ENCODE assay signal across 33 cellular contexts in the genomic region with DNA sequence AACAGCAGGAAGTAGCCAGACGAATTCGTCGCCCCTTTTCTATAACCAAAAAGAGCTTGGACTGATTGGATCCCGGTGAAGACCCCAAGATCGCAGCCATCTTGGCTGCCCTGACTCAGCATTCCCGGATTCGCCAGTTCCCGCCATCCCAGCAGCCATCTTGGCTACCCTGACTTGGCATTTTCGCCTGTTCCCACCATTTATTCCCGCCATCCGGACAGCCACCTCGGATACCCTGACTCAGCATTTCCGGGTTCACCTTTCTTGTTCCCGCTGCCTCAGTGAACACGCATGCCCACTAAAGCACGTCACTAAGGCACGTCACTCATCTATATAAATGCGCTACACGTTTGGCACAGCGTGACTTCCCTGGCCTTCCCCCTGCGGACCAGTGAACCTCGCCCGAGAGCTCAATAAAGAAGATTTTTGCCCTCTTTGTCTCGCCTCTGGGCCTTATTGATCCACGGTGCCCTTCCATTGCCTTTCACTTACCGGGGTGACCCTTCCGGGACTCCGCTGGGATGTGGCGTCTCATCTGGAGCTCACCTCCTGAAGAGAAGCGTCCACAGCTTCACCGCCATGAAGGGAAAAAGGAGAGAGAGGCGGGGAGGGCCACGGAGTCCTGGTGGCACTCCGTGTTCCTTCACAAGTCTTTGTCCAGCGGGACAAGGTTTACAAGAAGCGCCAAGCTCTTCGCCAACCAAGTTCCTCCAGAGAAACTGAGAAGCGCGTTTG. TPM values are rescaled to one million over a fixed set of nuclear protein-coding genes. Genes with fewer than 3 reads are reported as not detected.
DNase-seq lines count a peak whose midpoint lies in the region; ATAC-seq, FAIRE-seq and TF ChIP-seq lines count a peak whose summit lies in the region.
"Had no signal": no experiment of that assay in that cellular context is flagged by ENCODE, and none has a peak within 500 bp of the region (broad histone marks: within the 10 kb centered on the region; RNA-seq: fewer than 3 reads in every experiment).

No MANE protein-coding gene starts in this region.

- H3K9me3 ChIP-seq in A549 = peaks cover 1% of the 10 kb centered on the region; the same call in 1 of the 3 replicates
- no peaks in the 10 kb centered on the region for H3K9me3 ChIP-seq in vagina
- H3K9me3 ChIP-seq in tibial artery = peaks cover 0 to 7% (median 0%) of the 10 kb centered on the region in 3 donors
- H3K9me3 ChIP-seq: adrenal gland, gastrocnemius medialis, lower lobe of right lung, MG63 had no signal

- TF ChIP-seq CTCF in A549 (IDR thresholded peaks at IDR 0.05) (no peak), vagina (IDR thresholded peaks at IDR 0.05) (no peak), tibial artery (IDR thresholded peaks at IDR 0.05) (no peak)

- H3K27ac ChIP-seq in A549 (no peak overlapping the region), vagina (no peak overlapping the region), tibial artery (no peak overlapping the region)
- H3K27ac ChIP-seq: adrenal gland, brain microvascular endothelial cell, gastrocnemius medialis, hepatocyte, lower lobe of right lung had no signal

- ATAC-seq in A549 (no peak), GM18907 (IDR thresholded peaks at IDR 0.05; ENCODE audit: unreplicated experiment) (no peak)
- ATAC-seq: gastrocnemius medialis; lower lobe of right lung; naive thymus-derived CD8-positive, alpha-beta T cell; stimulated activated effector memory CD8-positive, alpha-beta T cell treated with anti-CD3 and anti-CD28 coated beads, Interleukin-12 subunit alpha, Interleukin-12 subunit beta, amount 100 ng/mL, for 72 hours; T-helper 17 cell had no signal

- H3K27me3 ChIP-seq in vagina (no peaks in the 10 kb centered on the region), tibial artery (no peaks in the 10 kb centered on the region)
- H3K27me3 ChIP-seq: adrenal gland, brain microvascular endothelial cell, gastrocnemius medialis, hepatocyte, MG63 had no signal

- intact Hi-C loops in vagina (cut with DNase I) = no loop called here
- intact Hi-C loops in tibial artery (cut with DNase I; ENCODE audit: low total_unique reads) = no loop called here

- H3K4me2 ChIP-seq in A549 = no peak overlapping the region
- H3K4me2 ChIP-seq: hepatocyte had no signal

- 67% methylated on average over 39 of the region's 39 CpGs for WGBS in A549 (ENCODE audit: missing lambda C conversion rate)

- TF ChIP-seq EP300 in A549 (IDR thresholded peaks at IDR 0.05) = no peak

- H3K36me3 ChIP-seq in vagina = no peaks in the 10 kb centered on the region
- no peaks in the 10 kb centered on the region for H3K36me3 ChIP-seq in tibial artery
- H3K36me3 ChIP-seq: adrenal gland, brain microvascular endothelial cell, gastrocnemius medialis, lower lobe of right lung, MG63 had no signal

- CTCF ChIA-PET in A549 (lab: Yijun Ruan, JAX) = no interaction called here

- DNase-seq in A549 (ENCODE audit: low read depth in 1 of 2, low spot score in 1 of 2) = no peak
- DNase-seq in DMS53 treated with DMSO at 0.1 percent for 48 hours (lab: John Stamatoyannopoulos, UW; ENCODE audit: unreplicated experiment) = peak; percentile 86
- DNase-seq in NCI-H1105 (lab: John Stamatoyannopoulos, UW) = peak; percentile 25
- peak; percentile 27 for DNase-seq in RPMI8226
- DNase-seq in anterior cingulate cortex (lab: John Stamatoyannopoulos, UW) = no peak
- no peak for DNase-seq in vagina (ENCODE audit: extremely low spot score in 2 of 2)
- no peak for DNase-seq in tibial artery
- DNase-seq: activated CD4-positive, CD25-positive, alpha-beta regulatory T cell; activated naive CD4-positive, alpha-beta T cell treated with Interleukin-2 at 50 U/mL for 16 hours; activated T-cell treated with anti-CD3 and anti-CD28 coated beads, Interleukin-2, amount 50 U/mL, for 48 hours; adrenal gland; brain microvascular endothelial cell; DMS153; gastrocnemius medialis; HFFc6; KG1; lower lobe of right lung; MG63; naive thymus-derived CD8-positive, alpha-beta T cell; NCI-H1436; NCI-H524 treated with DMSO at 0.1 percent for 48 hours; nucleus accumbens; SHP77; T-helper 17 cell had no signal

- FAIRE-seq in A549 (lab: Jason Lieb, UNC) = no peak
- FAIRE-seq: G401.6, TTC549 had no signal

- H3K4me1 ChIP-seq in A549 (no peaks in the 10 kb centered on the region), vagina (no peaks in the 10 kb centered on the region), tibial artery (no peaks in the 10 kb centered on the region)
- H3K4me1 ChIP-seq: adrenal gland, gastrocnemius medialis, lower lobe of right lung had no signal

- TF ChIP-seq RAD21 in A549 (conservative IDR thresholded peaks at IDR 0.05 in 1 of 2, IDR thresholded peaks at IDR 0.05 in 1 of 2) = no peak

- no peak for TF ChIP-seq POLR2A in A549 (IDR thresholded peaks at IDR 0.05; ENCODE audit: low read length)
- TF ChIP-seq POLR2A in vagina (IDR thresholded peaks at IDR 0.05) = no peak

- no peak overlapping the region for H3K4me3 ChIP-seq in A549
- H3K4me3 ChIP-seq in vagina = no peak overlapping the region
- H3K4me3 ChIP-seq in tibial artery = no peak overlapping the region
- H3K4me3 ChIP-seq: adrenal gland, gastrocnemius medialis, hepatocyte, lower lobe of right lung, MG63 had no signal

- POLR2A ChIA-PET in A549 (lab: Yijun Ruan, JAX) = no interaction called here

TF ChIP-seq in A549, 52 proteins besides CTCF, POLR2A, EP300 and RAD21:
- TF ChIP-seq, protein P1, sequence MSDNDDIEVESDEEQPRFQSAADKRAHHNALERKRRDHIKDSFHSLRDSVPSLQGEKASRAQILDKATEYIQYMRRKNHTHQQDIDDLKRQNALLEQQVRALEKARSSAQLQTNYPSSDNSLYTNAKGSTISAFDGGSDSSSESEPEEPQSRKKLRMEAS (IDR thresholded peaks at IDR 0.05) = no peak
- TF ChIP-seq HOXB5 (CRISPR knock-in tag; IDR thresholded peaks at IDR 0.05) = no peak
- peak; percentile 75 for TF ChIP-seq MAFK (IDR thresholded peaks at IDR 0.05; ENCODE audit: partially characterized antibody)

RNA-seq across cellular contexts. Expression of a gene that starts 4.0 kb away (rescaled TPM):
- not detected in 2 replicates for polyA plus RNA-seq in A549 (2011; rRNA removed)
- polyA plus RNA-seq in A549 (2012; cell fraction: cytosol; rRNA removed) = not detected in 2 replicates
- polyA plus RNA-seq in A549 (2012; cell fraction: nucleus; rRNA removed) = not detected in 2 replicates
- polyA plus RNA-seq in A549 (2017; fragmentation: RNase III; extraction: RNeasy Plus Mini Kit Qiagen cat#74134 plus additional on column Dnase treatment) = not detected in 3 replicates
- not detected in 2 replicates for polyA minus RNA-seq in A549 (2011; rRNA and poly(A)+ RNA removed)
- not detected for total RNA-seq in vagina
- total RNA-seq: adrenal gland; gastrocnemius medialis; hepatocyte; HFFc6; lower lobe of right lung; naive thymus-derived CD8-positive, alpha-beta T cell; skeletal muscle tissue; T-helper 17 cell had no signal
- polyA plus RNA-seq: adrenal gland; AG04450; BJ; hepatocyte; naive thymus-derived CD8-positive, alpha-beta T cell had no signal

RNA-seq across cellular contexts. Expression of a gene that starts 30.3 kb away (rescaled TPM):
- polyA plus RNA-seq in A549 (2011; rRNA removed) (not detected in 2 replicates), A549 (2017; fragmentation: RNase III; extraction: RNeasy Plus Mini Kit Qiagen cat#74134 plus additional on column Dnase treatment) (not detected in 3 replicates)
- polyA plus RNA-seq in A549 (2012; cell fraction: cytosol; rRNA removed) = not detected in 2 replicates
- not detected in 2 replicates for polyA plus RNA-seq in A549 (2012; cell fraction: nucleus; rRNA removed)
- not detected in 2 replicates for polyA minus RNA-seq in A549 (2011; rRNA and poly(A)+ RNA removed)
- not detected for total RNA-seq in vagina
- total RNA-seq: adrenal gland; gastrocnemius medialis; hepatocyte; HFFc6; lower lobe of right lung; mononuclear cell; naive thymus-derived CD8-positive, alpha-beta T cell; skeletal muscle tissue; T-helper 17 cell had no signal
- polyA plus RNA-seq: adrenal gland; AG04450; BJ; hepatocyte; naive thymus-derived CD8-positive, alpha-beta T cell had no signal

RNA-seq across cellular contexts. Expression of a gene that starts 45.0 kb away (rescaled TPM):
- polyA plus RNA-seq in A549 (2011; rRNA removed) (not detected in 2 replicates), A549 (2017; fragmentation: RNase III; extraction: RNeasy Plus Mini Kit Qiagen cat#74134 plus additional on column Dnase treatment) (not detected in 3 replicates)
- not detected in 2 replicates for polyA plus RNA-seq in A549 (2012; cell fraction: cytosol; rRNA removed)
- polyA plus RNA-seq in A549 (2012; cell fraction: nucleus; rRNA removed) = not detected in 2 replicates
- polyA minus RNA-seq in A549 (2011; rRNA and poly(A)+ RNA removed) = not detected in 2 replicates
- total RNA-seq in vagina = not detected
- total RNA-seq: adrenal gland; gastrocnemius medialis; hepatocyte; HFFc6; lower lobe of right lung; mononuclear cell; naive thymus-derived CD8-positive, alpha-beta T cell; skeletal muscle tissue; T-helper 17 cell had no signal
- polyA plus RNA-seq: adrenal gland; AG04450; BJ; hepatocyte; naive thymus-derived CD8-positive, alpha-beta T cell had no signal

RNA-seq across cellular contexts. Expression of a gene that starts 48.8 kb away (rescaled TPM):
- polyA plus RNA-seq in A549 (2011; rRNA removed) = not detected in 2 replicates
- polyA plus RNA-seq in A549 (2012; cell fraction: cytosol; rRNA removed) = not detected in 2 replicates
- not detected in 2 replicates for polyA plus RNA-seq in A549 (2012; cell fraction: nucleus; rRNA removed)
- not detected in 3 replicates for polyA plus RNA-seq in A549 (2017; fragmentation: RNase III; extraction: RNeasy Plus Mini Kit Qiagen cat#74134 plus additional on column Dnase treatment)
- 0.37 TPM in 1 of 2 replicates, not detected in the other for polyA minus RNA-seq in A549 (2011; rRNA and poly(A)+ RNA removed)
- not detected for total RNA-seq in vagina
- total RNA-seq: gastrocnemius medialis; hepatocyte; HFFc6; lower lobe of right lung; mononuclear cell; naive thymus-derived CD8-positive, alpha-beta T cell; skeletal muscle tissue; T-helper 17 cell had no signal
- polyA plus RNA-seq: adrenal gland; AG04450; BJ; hepatocyte; naive thymus-derived CD8-positive, alpha-beta T cell had no signal

RNA-seq across cellular contexts. Expression of a gene that starts 57.6 kb away (rescaled TPM):
- not detected in 2 replicates for polyA plus RNA-seq in A549 (2011; rRNA removed)
- polyA plus RNA-seq in A549 (2012; cell fraction: cytosol; rRNA removed) = not detected in 2 replicates
- polyA plus RNA-seq in A549 (2012; cell fraction: nucleus; rRNA removed) = not detected in 2 replicates
- polyA plus RNA-seq in A549 (2017; fragmentation: RNase III; extraction: RNeasy Plus Mini Kit Qiagen cat#74134 plus additional on column Dnase treatment) = not detected in 3 replicates
- not detected in 2 replicates for polyA minus RNA-seq in A549 (2011; rRNA and poly(A)+ RNA removed)
- total RNA-seq in vagina = not detected
- total RNA-seq: adrenal gland; gastrocnemius medialis; hepatocyte; HFFc6; lower lobe of right lung; mononuclear cell; naive thymus-derived CD8-positive, alpha-beta T cell; skeletal muscle tissue; T-helper 17 cell had no signal
- polyA plus RNA-seq: adrenal gland; AG04450; BJ; hepatocyte; naive thymus-derived CD8-positive, alpha-beta T cell had no signal

Comparison
In these comparisons a context has a peak if more than half of its experiments do, and no peak if none do; other contexts are left out.
1. DNase-seq: peak in DMS53 treated with DMSO at 0.1 percent for 48 hours (single experiment), NCI-H1105 (single experiment) and RPMI8226 (single experiment); none in A549 (0 of 2), anterior cingulate cortex (0 of 58), vagina (0 of 2) and tibial artery (0 of 2).